In genomic region chr1:208475951-208476824, GRCh38 we compare ENCODE assay signal across 10 cellular contexts.
DNase-seq lines count a peak whose midpoint lies in the region; ATAC-seq and TF ChIP-seq lines count a peak whose summit lies in the region.
"Had no signal": no experiment of that assay in that cellular context is flagged by ENCODE, and none has a peak within 500 bp of the region (broad histone marks: within the 10 kb centered on the region; RNA-seq: fewer than 3 reads in every experiment).

No MANE protein-coding gene starts in this region.

- H3K79me2 ChIP-seq in neural progenitor cell (ENCODE audit: low read depth) = no peaks in the 10 kb centered on the region

- H3K27me3 ChIP-seq in gastroesophageal sphincter = no peaks in the 10 kb centered on the region
- H3K27me3 ChIP-seq in neural progenitor cell = no peaks in the 10 kb centered on the region

- POLR2A ChIA-PET in activated CD4-positive, alpha-beta memory T cell treated with anti-CD3 and anti-CD28 coated beads for 36 hours (lab: Charles Lee) = no interaction called here

- peak in 1 of 4 experiments; percentile 17 for TF ChIP-seq CTCF in gastroesophageal sphincter (IDR thresholded peaks at IDR 0.05)
- peak; percentile 79 for TF ChIP-seq CTCF in neural progenitor cell (IDR thresholded peaks at IDR 0.05)

- no peaks in the 10 kb centered on the region for H4K20me1 ChIP-seq in neural progenitor cell (ENCODE audit: low read depth)

- H3K9me3 ChIP-seq in gastroesophageal sphincter (no peaks in the 10 kb centered on the region), neural progenitor cell (ENCODE audit: low read depth) (no peaks in the 10 kb centered on the region)

- H3K4me3 Mint-ChIP-seq in neural progenitor cell = no peak overlapping the region
- H3K4me3 Mint-ChIP-seq in activated CD4-positive, alpha-beta memory T cell treated with anti-CD3 and anti-CD28 coated beads for 36 hours = no peak overlapping the region
- H3K4me3 Mint-ChIP-seq: activated CD8-positive, alpha-beta memory T cell treated with anti-CD3 and anti-CD28 coated beads, Interleukin-2, amount 10 ng/mL, durations not matched to agents 7 days and 5 days had no signal

- peaks cover 43% of the 10 kb centered on the region for H3K4me1 Mint-ChIP-seq in neural progenitor cell
- H3K4me1 Mint-ChIP-seq in activated CD4-positive, alpha-beta memory T cell treated with anti-CD3 and anti-CD28 coated beads for 36 hours (ENCODE audit: low read depth) = no peaks in the 10 kb centered on the region
- H3K4me1 Mint-ChIP-seq: activated CD8-positive, alpha-beta memory T cell treated with anti-CD3 and anti-CD28 coated beads, Interleukin-2, amount 10 ng/mL, durations not matched to agents 7 days and 5 days had no signal

- CTCF ChIA-PET in activated CD4-positive, alpha-beta memory T cell treated with anti-CD3 and anti-CD28 coated beads for 36 hours (lab: Charles Lee) = no interaction called here

- H3K4me1 ChIP-seq in gastroesophageal sphincter (peaks cover 0 to 9% (median 7%) of the 10 kb centered on the region in 3 donors), neural progenitor cell (peaks cover 10% of the 10 kb centered on the region)

- no peak overlapping the region for H2AFZ ChIP-seq in neural progenitor cell (replicated peaks)

- no peak overlapping the region for H3K4me2 ChIP-seq in neural progenitor cell

- H3K36me3 ChIP-seq in gastroesophageal sphincter (no peaks in the 10 kb centered on the region), neural progenitor cell (no peaks in the 10 kb centered on the region)

- H3K9me3 Mint-ChIP-seq in neural progenitor cell = no peaks in the 10 kb centered on the region
- no peaks in the 10 kb centered on the region for H3K9me3 Mint-ChIP-seq in activated CD4-positive, alpha-beta memory T cell treated with anti-CD3 and anti-CD28 coated beads for 36 hours

- peaks cover 8% of the 10 kb centered on the region for H3K27me3 Mint-ChIP-seq in neural progenitor cell (ENCODE audit: insufficient read depth, low read depth)
- H3K27me3 Mint-ChIP-seq in activated CD4-positive, alpha-beta memory T cell treated with anti-CD3 and anti-CD28 coated beads for 36 hours = peaks cover 2% of the 10 kb centered on the region
- H3K27me3 Mint-ChIP-seq: activated CD8-positive, alpha-beta memory T cell treated with anti-CD3 and anti-CD28 coated beads, Interleukin-2, amount 10 ng/mL, durations not matched to agents 7 days and 5 days had no signal

- ATAC-seq in gastroesophageal sphincter (peak; percentile 34), HG03095 (IDR thresholded peaks at IDR 0.05; ENCODE audit: unreplicated experiment) (no peak), GM18511 (IDR thresholded peaks at IDR 0.05; ENCODE audit: unreplicated experiment) (no peak)
- ATAC-seq: activated CD8-positive, alpha-beta memory T cell treated with anti-CD3 and anti-CD28 coated beads, Interleukin-2, amount 10 ng/mL, durations not matched to agents 7 days and 5 days had no signal

- WGBS in gastroesophageal sphincter (ENCODE audit: low coverage in 1 of 2), 2 donors = 43 to 85% methylated on average over 2 to 4 of the region's 5 CpGs

- H3F3A ChIP-seq in neural progenitor cell (ENCODE audit: low read depth) = no peaks in the 10 kb centered on the region

- H3K27ac ChIP-seq in gastroesophageal sphincter (peak overlapping the region in 1 of 4 donors; percentile 11), neural progenitor cell (no peak overlapping the region)

- intact Hi-C loops in activated CD4-positive, alpha-beta memory T cell treated with anti-CD3 and anti-CD28 coated beads for 36 hours (cut with micrococcal nuclease) = no loop called here

- no peak for TF ChIP-seq POLR2A in gastroesophageal sphincter (IDR thresholded peaks at IDR 0.05)

- H3K4me3 ChIP-seq in gastroesophageal sphincter (no peak overlapping the region), neural progenitor cell (no peak overlapping the region)

- no peak for TF ChIP-seq EP300 in gastroesophageal sphincter (IDR thresholded peaks at IDR 0.05)

- H3K27ac Mint-ChIP-seq in neural progenitor cell = peak overlapping the region; percentile 55
- H3K27ac Mint-ChIP-seq in activated CD4-positive, alpha-beta memory T cell treated with anti-CD3 and anti-CD28 coated beads for 36 hours = no peak overlapping the region
- H3K27ac Mint-ChIP-seq: activated CD8-positive, alpha-beta memory T cell treated with anti-CD3 and anti-CD28 coated beads, Interleukin-2, amount 10 ng/mL, durations not matched to agents 7 days and 5 days had no signal

- no peak overlapping the region for H3K9ac ChIP-seq in neural progenitor cell

- no peaks in the 10 kb centered on the region for H3K36me3 Mint-ChIP-seq in neural progenitor cell
- H3K36me3 Mint-ChIP-seq in activated CD4-positive, alpha-beta memory T cell treated with anti-CD3 and anti-CD28 coated beads for 36 hours = no peaks in the 10 kb centered on the region
- H3K36me3 Mint-ChIP-seq: activated CD8-positive, alpha-beta memory T cell treated with anti-CD3 and anti-CD28 coated beads, Interleukin-2, amount 10 ng/mL, durations not matched to agents 7 days and 5 days had no signal

- peak; percentile 68 for DNase-seq in DMS53 treated with DMSO at 0.1 percent for 48 hours (lab: John Stamatoyannopoulos, UW; ENCODE audit: unreplicated experiment)
- peak; percentile 2 for DNase-seq in RKO (ENCODE audit: low spot score)
- DNase-seq in neural progenitor cell (ENCODE audit: low spot score) = peak; percentile 90
- no peak for DNase-seq in stimulated activated CD4-positive, alpha-beta T cell treated with anti-CD3 and anti-CD28 coated beads, Interleukin-1b, Interleukin-23, amount 100 ng/mL, for 48 hours
- no peak for DNase-seq in activated CD4-positive, alpha-beta memory T cell treated with anti-CD3 and anti-CD28 coated beads for 36 hours
- DNase-seq: activated CD8-positive, alpha-beta memory T cell treated with anti-CD3 and anti-CD28 coated beads, Interleukin-2, amount 10 ng/mL, durations not matched to agents 7 days and 5 days; GDM1 had no signal

Comparison
In these comparisons a context has a peak if more than half of its experiments do, and no peak if none do; other contexts are left out.
1. DNase-seq: peak in DMS53 treated with DMSO at 0.1 percent for 48 hours (single experiment), RKO (single experiment) and neural progenitor cell (single experiment); none in stimulated activated CD4-positive, alpha-beta T cell treated with anti-CD3 and anti-CD28 coated beads, Interleukin-1b, Interleukin-23, amount 100 ng/mL, for 48 hours (single experiment) and activated CD4-positive, alpha-beta memory T cell treated with anti-CD3 and anti-CD28 coated beads for 36 hours (single experiment).